ENCODE assay signal across 8 cellular contexts in genomic region chr7:32846630-32847225, GRCh38. TPM values are rescaled to one million over a fixed set of nuclear protein-coding genes. Genes with fewer than 3 reads are reported as not detected.
DNase-seq lines count a peak whose midpoint lies in the region; ATAC-seq lines count a peak whose summit lies in the region.

No MANE protein-coding gene starts in this region.

- DNase-seq in A172 (ENCODE audit: low spot score): peak; percentile 88
- peak; percentile 11 for DNase-seq in NCI-H2029 treated with DMSO at 0.1 percent for 48 hours (lab: John Stamatoyannopoulos, UW)
- peak; percentile 87 for DNase-seq in activated CD4-positive, CD25-positive, alpha-beta regulatory T cell treated with anti-CD3 and anti-CD28 coated beads, Interleukin-2, amount 50 U/mL, for 72 hours
- DNase-seq in cerebellar cortex (ENCODE audit: low spot score): peak; percentile 81
- DNase-seq in left kidney (ENCODE audit: low read depth, low spot score): peak; percentile 89
- DNase-seq in stimulated activated CD4-positive, alpha-beta T cell treated with anti-CD3 and anti-CD28 coated beads, Interleukin-4, amount 100 ng/mL, for 1 hour: peak; percentile 92

- ATAC-seq in GM18511 (IDR thresholded peaks at IDR 0.05; ENCODE audit: unreplicated experiment) (peak; percentile 100), HG02973 (IDR thresholded peaks at IDR 0.05; ENCODE audit: unreplicated experiment) (peak; percentile 99)

RNA-seq across cellular contexts. Expression of gene KBTBD2, which starts 44.8 kb away (rescaled TPM):
- 53.8 and 60.2 TPM in 2 replicates for total RNA-seq in A172 (2014; rRNA removed; shearing (Covaris generic))

Comparison
In these comparisons a context has a peak if more than half of its experiments do, and no peak if none do; other contexts are left out.
1. Peak in every context shown above with its lines: DNase-seq and ATAC-seq.
2. DNase-seq: peak in every context shown above with its lines; median percentile 92 in stimulated activated CD4-positive, alpha-beta T cell treated with anti-CD3 and anti-CD28 coated beads, Interleukin-4, amount 100 ng/mL, for 1 hour; 89 in left kidney; 88 in A172; 87 in activated CD4-positive, CD25-positive, alpha-beta regulatory T cell treated with anti-CD3 and anti-CD28 coated beads, Interleukin-2, amount 50 U/mL, for 72 hours; 81 in cerebellar cortex; 11 in NCI-H2029 treated with DMSO at 0.1 percent for 48 hours.